In the genomic region with DNA sequence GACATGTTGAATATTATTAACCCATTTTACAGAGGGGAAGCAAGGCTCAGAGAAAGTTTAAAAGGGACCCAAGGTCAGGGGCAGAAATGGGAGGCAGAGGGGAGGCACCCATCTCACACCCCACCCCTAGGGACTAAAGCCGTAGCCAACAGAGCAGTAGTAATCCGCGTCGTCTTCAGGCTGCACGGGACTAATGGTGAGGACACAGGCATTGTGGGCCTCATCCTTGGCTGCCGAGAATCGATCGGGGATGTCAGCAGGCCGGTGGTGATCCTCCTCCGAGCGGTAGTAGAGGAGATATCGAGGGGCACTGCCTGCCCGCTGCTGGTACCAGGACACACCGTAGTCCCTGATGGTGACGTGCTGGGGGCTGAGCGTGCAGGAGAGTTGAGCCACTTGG, we compare ENCODE assay signal across 16 cellular contexts. TPM values are rescaled to one million over a fixed set of nuclear protein-coding genes. Genes with fewer than 3 reads are reported as not detected.
DNase-seq lines count a peak whose midpoint lies in the region; ATAC-seq and TF ChIP-seq lines count a peak whose summit lies in the region.
"Had no signal": no experiment of that assay in that cellular context is flagged by ENCODE, and none has a peak within 500 bp of the region (broad histone marks: within the 10 kb centered on the region; RNA-seq: fewer than 3 reads in every experiment).

No MANE protein-coding gene starts in this region.

- no peaks in the 10 kb centered on the region for H3K9me3 ChIP-seq in BLaER1 treated with 17β-estradiol and CSF1 and Interleukin-3, amounts not matched to agents 10 nM and 100 nM (replicated peaks in 1 of 11)
- no peaks in the 10 kb centered on the region for H3K9me3 ChIP-seq in SU-DHL-6 (ENCODE audit: insufficient read depth, low read length)
- no peaks in the 10 kb centered on the region for H3K9me3 ChIP-seq in naive thymus-derived CD4-positive, alpha-beta T cell (ENCODE audit: control insufficient read depth in 2 of 3, low read length in 3 of 3)
- H3K9me3 ChIP-seq: psoas muscle, tibial artery had no signal

- no peaks in the 10 kb centered on the region for H3K9me3 Mint-ChIP-seq in naive thymus-derived CD4-positive, alpha-beta T cell

- intact Hi-C loops in naive thymus-derived CD4-positive, alpha-beta T cell (cut with micrococcal nuclease), result loop anchor here (5.0 to 10.0 kb wide), 3 partner anchors 35 to 802 kb away; partner anchors contain the start of genes GUCD1 (in 1 of the 2) and SNRPD3 (in 1 of the 2)
- intact Hi-C loops in left ventricle myocardium superior (cut with micrococcal nuclease), result no loop called here

- TF ChIP-seq CTCF in GM12875 (IDR thresholded peaks at IDR 0.05; ENCODE audit: borderline replicate concordance, insufficient read depth, low read depth, low read length) (no peak), SU-DHL-6 (IDR thresholded peaks at IDR 0.05; ENCODE audit: insufficient read depth, low read length, poor library complexity, severe bottlenecking) (no peak)

- H3K4me3 Mint-ChIP-seq in naive thymus-derived CD4-positive, alpha-beta T cell, result peak overlapping the region in 6 of 10 donors; percentile 10 to 85 (median 58)

- H3F3A ChIP-seq in SU-DHL-6 (ENCODE audit: insufficient read depth), result peaks cover 47% of the 10 kb centered on the region

- H3K36me3 Mint-ChIP-seq in naive thymus-derived CD4-positive, alpha-beta T cell, result peaks cover 0 to 6% (median 0%) of the 10 kb centered on the region in 5 donors

- H3K4me1 Mint-ChIP-seq in naive thymus-derived CD4-positive, alpha-beta T cell, result peaks cover 11 to 18% (median 13%) of the 10 kb centered on the region in 7 donors

- peak overlapping the region in 7 of 10 experiments; percentile 72 to 88 (median 79); a peak in 14 of 20 replicates for H3K4me3 ChIP-seq in BLaER1 treated with 17β-estradiol and CSF1 and Interleukin-3, amounts not matched to agents 10 nM and 100 nM
- H3K4me3 ChIP-seq in GM12875 (ENCODE audit: low read depth, low read length) (peak overlapping the region; percentile 36), SU-DHL-6 (ENCODE audit: insufficient read depth, low read length, poor library complexity, severe bottlenecking) (peak overlapping the region; percentile 80)
- H3K4me3 ChIP-seq in naive thymus-derived CD4-positive, alpha-beta T cell (ENCODE audit: low read length), result no peak overlapping the region
- H3K4me3 ChIP-seq: K562, tibial artery had no signal

- H3K4me1 ChIP-seq in BLaER1 treated with 17β-estradiol and CSF1 and Interleukin-3, amounts not matched to agents 10 nM and 100 nM, result peaks cover 39 to 93% (median 89%) of the 10 kb centered on the region in 10 experiments
- peaks cover 0 to 9% of the 10 kb centered on the region in 2 donors for H3K4me1 ChIP-seq in naive thymus-derived CD4-positive, alpha-beta T cell (ENCODE audit: control insufficient read depth in 2 of 2, insufficient read depth in 2 of 2, low read length in 2 of 2)

- H3K4me2 ChIP-seq in BLaER1 treated with 17β-estradiol and CSF1 and Interleukin-3, amounts not matched to agents 10 nM and 100 nM, result peak overlapping the region; percentile 74 to 99 (median 94)
- H3K4me2 ChIP-seq in SU-DHL-6 (ENCODE audit: low read depth, low read length, poor library complexity, severe bottlenecking), result peak overlapping the region; percentile 90

- no peaks in the 10 kb centered on the region for H3K27me3 ChIP-seq in BLaER1 treated with 17β-estradiol and CSF1 and Interleukin-3, amounts not matched to agents 10 nM and 100 nM
- no peaks in the 10 kb centered on the region for H3K27me3 ChIP-seq in SU-DHL-6 (ENCODE audit: low read length)
- no peaks in the 10 kb centered on the region for H3K27me3 ChIP-seq in naive thymus-derived CD4-positive, alpha-beta T cell (ENCODE audit: control insufficient read depth in 2 of 2, insufficient read depth in 2 of 2, low read length in 2 of 2)
- H3K27me3 ChIP-seq: tibial artery had no signal

- DNase-seq in naive thymus-derived CD4-positive, alpha-beta T cell, result no peak
- DNase-seq in left ventricle myocardium superior (no peak), AG08395 (ENCODE audit: low spot score) (no peak)
- DNase-seq: effector CD8-positive, alpha-beta T cell; mammary epithelial cell; NCI-H1417; NCI-H345; psoas muscle; tibial artery had no signal

- no peaks in the 10 kb centered on the region for H3K36me3 ChIP-seq in BLaER1 treated with 17β-estradiol and CSF1 and Interleukin-3, amounts not matched to agents 10 nM and 100 nM
- H3K36me3 ChIP-seq in SU-DHL-6 (ENCODE audit: low read length), result no peaks in the 10 kb centered on the region
- H3K36me3 ChIP-seq in naive thymus-derived CD4-positive, alpha-beta T cell (ENCODE audit: control insufficient read depth in 2 of 3, insufficient read depth in 3 of 3, low read length in 3 of 3), result no peaks in the 10 kb centered on the region
- H3K36me3 ChIP-seq: tibial artery had no signal

- H2AFZ ChIP-seq in SU-DHL-6 (ENCODE audit: low read depth, low read length, severe bottlenecking), result no peak overlapping the region

- ATAC-seq in naive thymus-derived CD4-positive, alpha-beta T cell, result no peak
- ATAC-seq in HG02759 (IDR thresholded peaks at IDR 0.05; ENCODE audit: unreplicated experiment), result no peak
- ATAC-seq in left ventricle myocardium superior, result no peak
- no peak for ATAC-seq in HG02852 (IDR thresholded peaks at IDR 0.05; ENCODE audit: unreplicated experiment)
- ATAC-seq: K562, psoas muscle had no signal

- POLR2A ChIA-PET in naive thymus-derived CD4-positive, alpha-beta T cell (lab: Charles Lee), result interaction anchor here (0.7 kb wide), 1 partner anchor 104 kb away, joined by 3 read pairs; no protein-coding TSS in a partner anchor

- H3K27ac ChIP-seq in BLaER1 treated with 17β-estradiol and CSF1 and Interleukin-3, amounts not matched to agents 10 nM and 100 nM, result peak overlapping the region in 10 of 11 experiments; percentile 30 to 100 (median 97); a peak in 18 of 22 replicates
- H3K27ac ChIP-seq in SU-DHL-6 (ENCODE audit: low read depth, low read length), result peak overlapping the region; percentile 92
- no peak overlapping the region for H3K27ac ChIP-seq in naive thymus-derived CD4-positive, alpha-beta T cell (ENCODE audit: low read depth, low read length)
- H3K27ac ChIP-seq: psoas muscle, tibial artery had no signal

- no peaks in the 10 kb centered on the region for H3K27me3 Mint-ChIP-seq in naive thymus-derived CD4-positive, alpha-beta T cell

- no peaks in the 10 kb centered on the region for H3K9me2 ChIP-seq in SU-DHL-6 (replicated peaks; ENCODE audit: insufficient read depth, low read length)

- peak overlapping the region in 2 of 9 donors; percentile 37 to 70 for H3K27ac Mint-ChIP-seq in naive thymus-derived CD4-positive, alpha-beta T cell

- H4K20me1 ChIP-seq in BLaER1 treated with 17β-estradiol and CSF1 and Interleukin-3, amounts not matched to agents 10 nM and 100 nM, result peaks cover 0 to 11% (median 0%) of the 10 kb centered on the region in 11 experiments; a peak in 2 of 22 replicates
- H4K20me1 ChIP-seq in SU-DHL-6 (ENCODE audit: low read depth, low read length), result no peaks in the 10 kb centered on the region

- H3K9ac ChIP-seq in BLaER1 treated with 17β-estradiol and CSF1 and Interleukin-3, amounts not matched to agents 10 nM and 100 nM, result peak overlapping the region in 9 of 11 experiments; percentile 28 to 99 (median 96); a peak in 17 of 22 replicates
- H3K9ac ChIP-seq in SU-DHL-6 (ENCODE audit: low read length), result peak overlapping the region; percentile 93

- H3K79me2 ChIP-seq in SU-DHL-6 (ENCODE audit: insufficient read depth, low read length), result peaks cover 7% of the 10 kb centered on the region; the same call in 1 of the 2 replicates

- CTCF ChIA-PET in naive thymus-derived CD4-positive, alpha-beta T cell (lab: Charles Lee), result interaction anchor here (1.6 kb wide), 1 partner anchor 18 kb away, joined by 3 read pairs; no protein-coding TSS in a partner anchor

RNA-seq across cellular contexts. Expression of gene VPREB3, which starts 1.5 kb away (rescaled TPM):
- 1 to 10 TPM in 1 of 5 experiments, under 1 TPM in 1, not detected in 3; 0.74 to 3.0 TPM for total RNA-seq in naive thymus-derived CD4-positive, alpha-beta T cell
- 1 to 10 TPM; 1.3 to 1.5 TPM for polyA plus RNA-seq in naive thymus-derived CD4-positive, alpha-beta T cell
- 0.97 TPM for total RNA-seq in left ventricle myocardium superior
- total RNA-seq: fibroblast of villous mesenchyme, mammary epithelial cell had no signal
- polyA plus RNA-seq: mammary epithelial cell had no signal

RNA-seq across cellular contexts. Expression of gene ZNF70, which starts 1.8 kb away (rescaled TPM):
- 1 to 10 TPM; 3.1 to 7.9 (median 4.0) TPM for total RNA-seq in naive thymus-derived CD4-positive, alpha-beta T cell
- under 1 TPM; 0.32 to 0.34 TPM for polyA plus RNA-seq in naive thymus-derived CD4-positive, alpha-beta T cell
- total RNA-seq in left ventricle myocardium superior, result 3.5 TPM

RNA-seq across cellular contexts. Expression of gene C22orf15, which starts 10.0 kb away (rescaled TPM):
- 1 to 10 TPM in 4 of 5 experiments, not detected in 1; 1.2 to 5.7 (median 3.9) TPM for total RNA-seq in naive thymus-derived CD4-positive, alpha-beta T cell
- polyA plus RNA-seq in naive thymus-derived CD4-positive, alpha-beta T cell, result 1 to 10 TPM; 1.6 to 2.4 TPM
- total RNA-seq in left ventricle myocardium superior, result not detected
- total RNA-seq: K562, mammary epithelial cell had no signal
- polyA plus RNA-seq: mammary epithelial cell had no signal

RNA-seq across cellular contexts. Expression of gene CHCHD10, which starts 15.0 kb away (rescaled TPM):
- total RNA-seq in naive thymus-derived CD4-positive, alpha-beta T cell, result 10 to 100 TPM; 38.2 to 56.1 (median 46.4) TPM
- polyA plus RNA-seq in naive thymus-derived CD4-positive, alpha-beta T cell, result 10 to 100 TPM; 25.6 to 32.8 TPM
- 1,571 TPM for total RNA-seq in left ventricle myocardium superior

RNA-seq across cellular contexts. Expression of gene MMP11, which starts 19.9 kb away (rescaled TPM):
- 1 to 10 TPM in 4 of 5 experiments, not detected in 1; 2.0 to 4.0 (median 3.4) TPM for total RNA-seq in naive thymus-derived CD4-positive, alpha-beta T cell
- polyA plus RNA-seq in naive thymus-derived CD4-positive, alpha-beta T cell, result 1 to 10 TPM; 2.0 to 4.3 TPM
- total RNA-seq in left ventricle myocardium superior, result 32.3 TPM
